8 cellular contexts compared by ENCODE assay signal in the genomic region with DNA sequence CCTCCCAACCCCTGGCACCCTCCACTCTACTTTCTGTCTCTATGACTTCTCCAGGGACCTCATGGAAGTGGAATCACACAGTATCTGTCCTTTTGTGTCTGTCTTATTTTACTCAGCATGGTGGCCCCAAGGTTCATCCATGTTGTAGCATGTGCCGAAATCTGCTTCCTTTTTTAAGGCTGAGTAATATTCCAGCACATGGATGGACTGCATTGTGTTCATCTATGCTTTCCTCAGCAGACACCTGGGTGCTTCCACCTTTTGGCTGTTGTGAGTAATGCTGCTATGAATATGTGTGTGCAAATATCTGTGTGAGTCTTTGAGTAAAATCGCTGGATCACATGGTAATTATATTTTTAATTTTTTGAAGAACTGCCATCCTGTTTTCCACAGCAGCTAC.
A peak's percentile ranks its signal among the peaks of the same experiment; 100 is the strongest.
DNase-seq lines count a peak whose midpoint lies in the region; ATAC-seq and TF ChIP-seq lines count a peak whose summit lies in the region.

No MANE protein-coding gene starts in this region.

- H3K9me3 Mint-ChIP-seq in activated naive CD4-positive, alpha-beta T cell treated with anti-CD3 and anti-CD28 coated beads, Interleukin-2, amount 10 ng/mL, durations not matched to agents 7 days and 5 days, result no peaks in the 10 kb centered on the region
- H3K9me3 Mint-ChIP-seq in stimulated activated naive B cell treated with anti-CD40 and anti-IgM and Interleukin-4, amounts not matched to agents 10 μg/mL and 1 μg/mL and 100 μg/mL, for 72 hours, result no peaks in the 10 kb centered on the region

- no peak for ATAC-seq in stimulated activated naive B cell treated with anti-CD40 and anti-IgM and Interleukin-4, amounts not matched to agents 10 μg/mL and 1 μg/mL and 100 μg/mL, for 72 hours (replicated peaks)

- CTCF ChIA-PET in activated naive CD4-positive, alpha-beta T cell treated with anti-CD3 and anti-CD28 coated beads, Interleukin-2, amount 10 ng/mL, durations not matched to agents 7 days and 5 days (lab: Charles Lee), result interaction anchor here (0.6 to 2.3 kb wide), 12 partner anchors 11 to 495 kb away, joined by 3 to 14 read pairs (median 3); no protein-coding TSS in a partner anchor

- no peak for TF ChIP-seq POLR2A in erythroblast (IDR thresholded peaks at IDR 0.05; ENCODE audit: low read length)

- H3K4me3 Mint-ChIP-seq in activated naive CD4-positive, alpha-beta T cell treated with anti-CD3 and anti-CD28 coated beads, Interleukin-2, amount 10 ng/mL, durations not matched to agents 7 days and 5 days, result peak overlapping the region; percentile 51
- H3K4me3 Mint-ChIP-seq in stimulated activated naive B cell treated with anti-CD40 and anti-IgM and Interleukin-4, amounts not matched to agents 10 μg/mL and 1 μg/mL and 100 μg/mL, for 72 hours, result peak overlapping the region in 1 of 2 donors; percentile 57

- H3K27me3 Mint-ChIP-seq in activated naive CD4-positive, alpha-beta T cell treated with anti-CD3 and anti-CD28 coated beads, Interleukin-2, amount 10 ng/mL, durations not matched to agents 7 days and 5 days, result peaks cover 3% of the 10 kb centered on the region
- H3K27me3 Mint-ChIP-seq in stimulated activated naive B cell treated with anti-CD40 and anti-IgM and Interleukin-4, amounts not matched to agents 10 μg/mL and 1 μg/mL and 100 μg/mL, for 72 hours, result no peaks in the 10 kb centered on the region

- no peak for DNase-seq in activated naive CD4-positive, alpha-beta T cell treated with anti-CD3 and anti-CD28 coated beads, Interleukin-2, amount 10 ng/mL, durations not matched to agents 7 days and 5 days
- no peak for DNase-seq in activated naive CD4-positive, alpha-beta T cell (lab: John Stamatoyannopoulos, UW)
- peak; percentile 6 for DNase-seq in NCI-H2171 (lab: John Stamatoyannopoulos, UW)
- peak; percentile 5 for DNase-seq in cerebellar cortex (ENCODE audit: low spot score)
- DNase-seq in stimulated activated naive B cell treated with anti-CD40 and anti-IgM and Interleukin-4, amounts not matched to agents 10 μg/mL and 1 μg/mL and 100 μg/mL, for 72 hours, result no peak
- no peak for DNase-seq in erythroblast (lab: John Stamatoyannopoulos, UW)
- no peak for DNase-seq in AML-193 (lab: John Stamatoyannopoulos, UW)
- no peak for DNase-seq in NCI-H748 (lab: John Stamatoyannopoulos, UW; ENCODE audit: unreplicated experiment)

- H3K4me1 Mint-ChIP-seq in activated naive CD4-positive, alpha-beta T cell treated with anti-CD3 and anti-CD28 coated beads, Interleukin-2, amount 10 ng/mL, durations not matched to agents 7 days and 5 days, result peaks cover 55% of the 10 kb centered on the region
- H3K4me1 Mint-ChIP-seq in stimulated activated naive B cell treated with anti-CD40 and anti-IgM and Interleukin-4, amounts not matched to agents 10 μg/mL and 1 μg/mL and 100 μg/mL, for 72 hours, result peaks cover 52 to 81% of the 10 kb centered on the region in 2 donors

- H3K27ac Mint-ChIP-seq in activated naive CD4-positive, alpha-beta T cell treated with anti-CD3 and anti-CD28 coated beads, Interleukin-2, amount 10 ng/mL, durations not matched to agents 7 days and 5 days, result peak overlapping the region; percentile 83
- peak overlapping the region; percentile 62 for H3K27ac Mint-ChIP-seq in stimulated activated naive B cell treated with anti-CD40 and anti-IgM and Interleukin-4, amounts not matched to agents 10 μg/mL and 1 μg/mL and 100 μg/mL, for 72 hours

- peaks cover under 1% of the 10 kb centered on the region for H3K36me3 Mint-ChIP-seq in activated naive CD4-positive, alpha-beta T cell treated with anti-CD3 and anti-CD28 coated beads, Interleukin-2, amount 10 ng/mL, durations not matched to agents 7 days and 5 days
- peaks cover 0 to 6% of the 10 kb centered on the region in 2 donors for H3K36me3 Mint-ChIP-seq in stimulated activated naive B cell treated with anti-CD40 and anti-IgM and Interleukin-4, amounts not matched to agents 10 μg/mL and 1 μg/mL and 100 μg/mL, for 72 hours

Comparison
In these comparisons a context has a peak if more than half of its experiments do, and no peak if none do; other contexts are left out.
1. DNase-seq: peak in NCI-H2171 (single experiment) and cerebellar cortex (single experiment); none in activated naive CD4-positive, alpha-beta T cell treated with anti-CD3 and anti-CD28 coated beads, Interleukin-2, amount 10 ng/mL, durations not matched to agents 7 days and 5 days (single experiment), activated naive CD4-positive, alpha-beta T cell (0 of 4), stimulated activated naive B cell treated with anti-CD40 and anti-IgM and Interleukin-4, amounts not matched to agents 10 μg/mL and 1 μg/mL and 100 μg/mL, for 72 hours (single experiment), erythroblast (0 of 2), AML-193 (0 of 2) and NCI-H748 (single experiment).